9 cellular contexts compared by ENCODE assay signal in the genomic region with DNA sequence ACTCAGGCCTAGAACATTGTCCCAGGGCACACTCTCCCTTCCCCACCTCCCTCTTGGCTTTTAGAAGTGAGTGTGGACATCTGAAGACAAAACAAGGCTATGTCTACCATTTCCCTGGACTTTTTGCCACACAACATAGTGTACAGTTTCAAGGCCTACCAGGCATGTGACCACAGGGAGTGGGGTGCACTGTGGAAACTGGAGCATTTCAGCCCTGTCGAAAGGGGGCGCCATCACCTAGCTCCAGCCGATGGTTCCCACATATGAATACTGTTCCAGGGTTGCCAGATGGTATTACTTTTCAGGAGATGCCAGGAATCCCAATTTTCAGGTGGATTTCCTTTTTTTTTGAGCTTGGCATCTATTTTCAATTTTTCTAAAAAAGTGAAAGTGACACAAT.
A peak's percentile ranks its signal among the peaks of the same experiment; 100 is the strongest.
DNase-seq lines count a peak whose midpoint lies in the region; FAIRE-seq and TF ChIP-seq lines count a peak whose summit lies in the region.
"Had no signal": no experiment of that assay in that cellular context is flagged by ENCODE, and none has a peak within 500 bp of the region (broad histone marks: within the 10 kb centered on the region; RNA-seq: fewer than 3 reads in every experiment).

No MANE protein-coding gene starts in this region.

- H3K4me3 Mint-ChIP-seq in mesothelial cell of epicardium: no peak overlapping the region
- no peak overlapping the region for H3K4me3 Mint-ChIP-seq in T-helper 2 cell treated with Interferon-gamma antibody and Interleukin-4, amounts not matched to agents 5 μg/mL and 100 μg/mL, for 36 hours

- no peak for TF ChIP-seq POLR2A in testis (IDR thresholded peaks at IDR 0.05)

- H3K36me3 Mint-ChIP-seq in mesothelial cell of epicardium: no peaks in the 10 kb centered on the region
- H3K36me3 Mint-ChIP-seq in T-helper 2 cell treated with Interferon-gamma antibody and Interleukin-4, amounts not matched to agents 5 μg/mL and 100 μg/mL, for 36 hours (ENCODE audit: low read depth): no peaks in the 10 kb centered on the region

- TF ChIP-seq CTCF in bronchial epithelial cell (IDR thresholded peaks at IDR 0.05; ENCODE audit: insufficient read depth, low read length, severe bottlenecking) (peak; percentile 50), mesothelial cell of epicardium (IDR thresholded peaks at IDR 0.05; ENCODE audit: unreplicated experiment) (peak; percentile 25), testis (IDR thresholded peaks at IDR 0.05) (peak in 1 of 3 experiments; percentile 32)

- no peak overlapping the region for H3K27ac ChIP-seq in testis
- H3K27ac ChIP-seq: pancreas had no signal

- 46 to 68% methylated on average over 3 of the region's 3 CpGs for WGBS in testis, 2 donors

- intact Hi-C loops in testis (cut with DNase I; ENCODE audit: low total_unique reads): no loop called here

- no peak overlapping the region for H3K4me3 ChIP-seq in bronchial epithelial cell (ENCODE audit: low read depth, low read length)
- no peak overlapping the region for H3K4me3 ChIP-seq in testis
- H3K4me3 ChIP-seq: pancreas had no signal

- no peak for FAIRE-seq in bronchial epithelial cell (lab: Jason Lieb, UNC)
- FAIRE-seq: pancreas had no signal

- no peaks in the 10 kb centered on the region for H3K4me1 Mint-ChIP-seq in mesothelial cell of epicardium
- H3K4me1 Mint-ChIP-seq in T-helper 2 cell treated with Interferon-gamma antibody and Interleukin-4, amounts not matched to agents 5 μg/mL and 100 μg/mL, for 36 hours (ENCODE audit: low read depth): no peaks in the 10 kb centered on the region

- no peaks in the 10 kb centered on the region for H3K36me3 ChIP-seq in bronchial epithelial cell (ENCODE audit: control insufficient read depth, insufficient read depth, low read length)
- no peaks in the 10 kb centered on the region for H3K36me3 ChIP-seq in testis (ENCODE audit: low read depth, missing control alignments)
- H3K36me3 ChIP-seq: pancreas had no signal

- no peaks in the 10 kb centered on the region for H3K9me3 ChIP-seq in testis
- H3K9me3 ChIP-seq: pancreas had no signal

- H3K27me3 ChIP-seq in bronchial epithelial cell (ENCODE audit: control insufficient read depth, insufficient read depth, low read length): no peaks in the 10 kb centered on the region
- no peaks in the 10 kb centered on the region for H3K27me3 ChIP-seq in testis
- H3K27me3 ChIP-seq: pancreas had no signal

- no peaks in the 10 kb centered on the region for H3K27me3 Mint-ChIP-seq in mesothelial cell of epicardium (ENCODE audit: low read depth)
- H3K27me3 Mint-ChIP-seq in T-helper 2 cell treated with Interferon-gamma antibody and Interleukin-4, amounts not matched to agents 5 μg/mL and 100 μg/mL, for 36 hours (ENCODE audit: low read depth): no peaks in the 10 kb centered on the region

- no peaks in the 10 kb centered on the region for H3K9me3 Mint-ChIP-seq in mesothelial cell of epicardium
- H3K9me3 Mint-ChIP-seq in T-helper 2 cell treated with Interferon-gamma antibody and Interleukin-4, amounts not matched to agents 5 μg/mL and 100 μg/mL, for 36 hours: no peaks in the 10 kb centered on the region

- no peaks in the 10 kb centered on the region for H3K4me1 ChIP-seq in testis
- H3K4me1 ChIP-seq: pancreas had no signal

- no peak overlapping the region for H3K27ac Mint-ChIP-seq in mesothelial cell of epicardium
- H3K27ac Mint-ChIP-seq in T-helper 2 cell treated with Interferon-gamma antibody and Interleukin-4, amounts not matched to agents 5 μg/mL and 100 μg/mL, for 36 hours: no peak overlapping the region

- DNase-seq in activated CD8-positive, alpha-beta memory T cell treated with anti-CD3 and anti-CD28 coated beads, Interleukin-2, amount 50 U/mL, for 48 hours: peak; percentile 57
- DNase-seq in activated CD8-positive, alpha-beta memory T cell treated with anti-CD3 and anti-CD28 coated beads for 24 hours: no peak
- DNase-seq in NCI-H146 (lab: John Stamatoyannopoulos, UW) (peak; percentile 13), bronchial epithelial cell (ENCODE audit: low read depth) (no peak), mesothelial cell of epicardium (ENCODE audit: low spot score in 2 of 2, unreplicated experiment in 2 of 2) (no peak), testis (no peak)
- no peak for DNase-seq in activated effector memory CD4-positive, alpha-beta T cell treated with Interleukin-2 at 50 U/mL for 16 hours
- no peak for DNase-seq in T-helper 2 cell treated with Interferon-gamma antibody and Interleukin-4, amounts not matched to agents 5 μg/mL and 100 μg/mL, for 36 hours (ENCODE audit: low spot score)
- DNase-seq: pancreas had no signal

Comparison
In these comparisons a context has a peak if more than half of its experiments do, and no peak if none do; other contexts are left out.
1. DNase-seq: peak in activated CD8-positive, alpha-beta memory T cell treated with anti-CD3 and anti-CD28 coated beads, Interleukin-2, amount 50 U/mL, for 48 hours (single experiment) and NCI-H146 (single experiment); none in activated CD8-positive, alpha-beta memory T cell treated with anti-CD3 and anti-CD28 coated beads for 24 hours (single experiment), bronchial epithelial cell (single experiment), mesothelial cell of epicardium (0 of 2), activated effector memory CD4-positive, alpha-beta T cell treated with Interleukin-2 at 50 U/mL for 16 hours (single experiment), T-helper 2 cell treated with Interferon-gamma antibody and Interleukin-4, amounts not matched to agents 5 μg/mL and 100 μg/mL, for 36 hours (single experiment) and testis (single experiment).